8 cellular contexts compared by ENCODE assay signal in genomic region chr10:73529089-73529832, GRCh38. TPM values are rescaled to one million over a fixed set of nuclear protein-coding genes. Genes with fewer than 3 reads are reported as not detected.
DNase-seq lines count a peak whose midpoint lies in the region; ATAC-seq and TF ChIP-seq lines count a peak whose summit lies in the region.

No MANE protein-coding gene starts in this region.

- no peaks in the 10 kb centered on the region for H3K4me1 ChIP-seq in lung (ENCODE audit: control insufficient read depth in 2 of 2, insufficient read depth in 2 of 2, low read length in 2 of 2)

- 95 to 96% methylated on average over 5 of the region's 5 CpGs for WGBS in lung, 2 donors

- DNase-seq in DMS153 (lab: John Stamatoyannopoulos, UW) = peak; percentile 87
- DNase-seq in NCI-H748 (lab: John Stamatoyannopoulos, UW; ENCODE audit: unreplicated experiment) = peak; percentile 71
- peak; percentile 0 to 62 for DNase-seq in activated CD4-positive, alpha-beta T cell treated with anti-CD3 and anti-CD28 coated beads, Interleukin-2, amount 50 U/mL, for 24 hours (ENCODE audit: low read depth in 1 of 2, low spot score in 1 of 2)
- DNase-seq in effector CD4-positive, alpha-beta T cell = peak; percentile 42
- peak; percentile 51 for DNase-seq in lung (ENCODE audit: low spot score)
- DNase-seq in stimulated activated CD8-positive, alpha-beta memory T cell treated with anti-CD3 and anti-CD28 coated beads, Interleukin-4, amount 100 ng/mL, for 48 hours = peak; percentile 35

- no peaks in the 10 kb centered on the region for H3K27me3 ChIP-seq in lung (ENCODE audit: control insufficient read depth, insufficient read depth)

- peak; percentile 82 for TF ChIP-seq CTCF in lung (IDR thresholded peaks at IDR 0.05; ENCODE audit: control extremely low read depth, extremely low read depth)

- H3K4me3 ChIP-seq in lung = no peak overlapping the region

- H3K27ac ChIP-seq in lung (ENCODE audit: low read depth in 1 of 2, low read length in 1 of 2) = no peak overlapping the region

- no peaks in the 10 kb centered on the region for H3K9me3 ChIP-seq in lung (ENCODE audit: control insufficient read depth in 2 of 2, insufficient read depth in 1 of 2, low read length in 1 of 2)

- peaks cover 12% of the 10 kb centered on the region in 2 donors for H3K36me3 ChIP-seq in lung (ENCODE audit: control insufficient read depth in 2 of 2, insufficient read depth in 2 of 2, low read length in 2 of 2)

- ATAC-seq in HG03280 (IDR thresholded peaks at IDR 0.05; ENCODE audit: unreplicated experiment) (peak; percentile 64), lung (ENCODE audit: insufficient read depth, low FRiP score) (peak; percentile 58), HG02610 (IDR thresholded peaks at IDR 0.05; ENCODE audit: unreplicated experiment) (no peak)

RNA-seq across cellular contexts. Expression of gene PPP3CB, which starts 33.4 kb away (rescaled TPM):
- total RNA-seq in lung = 10 to 100 TPM; 34.9 to 65.0 TPM
- polyA plus RNA-seq in lung = 10 to 100 TPM; 21.5 to 22.0 TPM

Comparison
In these comparisons a context has a peak if more than half of its experiments do, and no peak if none do; other contexts are left out.
1. DNase-seq: peak in every context shown above with its lines; median percentile 87 in DMS153; 71 in NCI-H748; 51 in lung; 42 in effector CD4-positive, alpha-beta T cell; 35 in stimulated activated CD8-positive, alpha-beta memory T cell treated with anti-CD3 and anti-CD28 coated beads, Interleukin-4, amount 100 ng/mL, for 48 hours; 31 in activated CD4-positive, alpha-beta T cell treated with anti-CD3 and anti-CD28 coated beads, Interleukin-2, amount 50 U/mL, for 24 hours.